Comparison of ENCODE assay signal across 1 cellular context in the genomic region with DNA sequence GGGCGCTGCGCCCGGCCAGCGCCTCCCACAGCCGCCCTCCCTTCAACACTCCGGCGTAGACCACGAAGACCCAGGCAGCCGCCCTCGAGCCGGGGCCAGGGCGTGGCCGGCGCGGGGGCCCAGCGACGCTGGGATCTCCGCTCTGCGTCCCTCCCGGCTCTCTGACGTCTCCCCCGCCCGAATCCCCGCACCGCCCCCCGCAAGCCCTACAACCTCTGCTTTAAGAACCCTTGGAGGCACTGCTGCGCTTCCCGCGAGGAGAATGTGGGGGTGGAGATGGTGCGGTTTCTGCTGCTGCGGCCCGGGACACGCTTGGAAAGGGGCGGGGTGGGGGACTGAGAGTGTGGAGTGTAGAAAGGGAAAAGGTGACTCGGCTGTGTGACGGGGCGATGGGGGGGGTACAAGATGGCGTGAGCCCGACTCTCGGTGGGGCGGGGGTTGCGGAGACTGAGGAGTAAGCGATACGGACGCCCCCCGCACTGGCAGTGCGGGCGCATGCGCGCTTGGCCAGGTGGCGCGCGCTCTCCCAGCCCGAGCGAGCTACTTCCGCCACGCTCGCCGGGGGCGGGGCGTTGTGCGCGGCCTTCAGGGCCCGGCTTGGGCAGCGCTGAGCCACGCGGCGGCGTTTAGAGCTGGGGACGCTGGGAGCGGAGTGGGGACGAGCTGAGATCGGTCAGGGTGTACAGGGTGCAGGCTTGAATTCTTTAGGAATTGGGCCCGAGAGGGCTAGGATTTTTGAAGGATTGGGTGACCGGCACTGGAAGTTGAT.
TF ChIP-seq lines count a peak whose summit lies in the region.

Gene SUPT3H (minus strand): TSS at position 380 of the 769 bp plus-strand sequence.

TF ChIP-seq in A549, 52 proteins besides CTCF, POLR2A, EP300 and RAD21 (continued from another document):
- TF ChIP-seq MAX (IDR thresholded peaks at IDR 0.05) (peak; percentile 96), SMC3 (IDR thresholded peaks at IDR 0.05) (no peak; the same call in 2 of the 3 replicates), HDAC2 (IDR thresholded peaks at IDR 0.05) (no peak), EHF (CRISPR knock-in tag; IDR thresholded peaks at IDR 0.05) (no peak)
